Comparison of ENCODE assay signal across 1 cellular context in the genomic region with DNA sequence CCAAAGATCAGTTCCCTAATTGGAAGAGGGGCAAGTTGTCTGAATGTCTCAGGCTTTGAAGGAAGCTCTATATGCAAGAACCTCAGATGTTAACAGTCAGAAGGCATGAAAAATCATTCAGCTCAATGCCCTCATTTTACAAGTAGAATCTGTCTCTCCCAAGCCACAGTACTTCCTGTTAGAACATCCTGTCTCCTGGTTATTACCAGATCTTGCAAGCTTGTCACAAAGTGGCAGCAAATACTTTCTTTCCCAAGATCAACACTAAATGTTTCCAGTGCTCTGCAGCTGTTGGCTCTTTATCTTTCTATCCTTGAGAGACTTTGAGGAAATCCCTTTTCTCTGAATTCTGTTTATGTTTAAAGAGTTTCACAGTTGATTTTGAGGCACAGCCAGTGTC.
TF ChIP-seq lines count a peak whose summit lies in the region.

No MANE protein-coding gene starts in this region.

TF ChIP-seq in IMR-90, 13 proteins besides CTCF, POLR2A, EP300 and RAD21 (continued from another document):
- TF ChIP-seq, protein P1, sequence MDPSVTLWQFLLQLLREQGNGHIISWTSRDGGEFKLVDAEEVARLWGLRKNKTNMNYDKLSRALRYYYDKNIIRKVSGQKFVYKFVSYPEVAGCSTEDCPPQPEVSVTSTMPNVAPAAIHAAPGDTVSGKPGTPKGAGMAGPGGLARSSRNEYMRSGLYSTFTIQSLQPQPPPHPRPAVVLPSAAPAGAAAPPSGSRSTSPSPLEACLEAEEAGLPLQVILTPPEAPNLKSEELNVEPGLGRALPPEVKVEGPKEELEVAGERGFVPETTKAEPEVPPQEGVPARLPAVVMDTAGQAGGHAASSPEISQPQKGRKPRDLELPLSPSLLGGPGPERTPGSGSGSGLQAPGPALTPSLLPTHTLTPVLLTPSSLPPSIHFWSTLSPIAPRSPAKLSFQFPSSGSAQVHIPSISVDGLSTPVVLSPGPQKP (IDR thresholded peaks at IDR 0.05; ENCODE audit: borderline replicate concordance, low read depth, low read length), result no peak
- TF ChIP-seq, protein P2, sequence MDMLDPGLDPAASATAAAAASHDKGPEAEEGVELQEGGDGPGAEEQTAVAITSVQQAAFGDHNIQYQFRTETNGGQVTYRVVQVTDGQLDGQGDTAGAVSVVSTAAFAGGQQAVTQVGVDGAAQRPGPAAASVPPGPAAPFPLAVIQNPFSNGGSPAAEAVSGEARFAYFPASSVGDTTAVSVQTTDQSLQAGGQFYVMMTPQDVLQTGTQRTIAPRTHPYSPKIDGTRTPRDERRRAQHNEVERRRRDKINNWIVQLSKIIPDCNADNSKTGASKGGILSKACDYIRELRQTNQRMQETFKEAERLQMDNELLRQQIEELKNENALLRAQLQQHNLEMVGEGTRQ (IDR thresholded peaks at IDR 0.05; ENCODE audit: low read depth, low read length), result no peak
- no peak for TF ChIP-seq MAZ (IDR thresholded peaks at IDR 0.05; ENCODE audit: borderline replicate concordance, low read depth, low read length)
- no peak for TF ChIP-seq MAFK (IDR thresholded peaks at IDR 0.05; ENCODE audit: low read depth, low read length)
- no peak for TF ChIP-seq CHD1 (IDR thresholded peaks at IDR 0.05; ENCODE audit: low read depth, low read length)
- no peak for TF ChIP-seq NFE2L2 (IDR thresholded peaks at IDR 0.05; ENCODE audit: low read depth, low read length)
- TF ChIP-seq SMC3 (IDR thresholded peaks at IDR 0.05; ENCODE audit: low read depth, low read length), result no peak
